ENCODE assay signal across 1 cellular context in the genomic region with DNA sequence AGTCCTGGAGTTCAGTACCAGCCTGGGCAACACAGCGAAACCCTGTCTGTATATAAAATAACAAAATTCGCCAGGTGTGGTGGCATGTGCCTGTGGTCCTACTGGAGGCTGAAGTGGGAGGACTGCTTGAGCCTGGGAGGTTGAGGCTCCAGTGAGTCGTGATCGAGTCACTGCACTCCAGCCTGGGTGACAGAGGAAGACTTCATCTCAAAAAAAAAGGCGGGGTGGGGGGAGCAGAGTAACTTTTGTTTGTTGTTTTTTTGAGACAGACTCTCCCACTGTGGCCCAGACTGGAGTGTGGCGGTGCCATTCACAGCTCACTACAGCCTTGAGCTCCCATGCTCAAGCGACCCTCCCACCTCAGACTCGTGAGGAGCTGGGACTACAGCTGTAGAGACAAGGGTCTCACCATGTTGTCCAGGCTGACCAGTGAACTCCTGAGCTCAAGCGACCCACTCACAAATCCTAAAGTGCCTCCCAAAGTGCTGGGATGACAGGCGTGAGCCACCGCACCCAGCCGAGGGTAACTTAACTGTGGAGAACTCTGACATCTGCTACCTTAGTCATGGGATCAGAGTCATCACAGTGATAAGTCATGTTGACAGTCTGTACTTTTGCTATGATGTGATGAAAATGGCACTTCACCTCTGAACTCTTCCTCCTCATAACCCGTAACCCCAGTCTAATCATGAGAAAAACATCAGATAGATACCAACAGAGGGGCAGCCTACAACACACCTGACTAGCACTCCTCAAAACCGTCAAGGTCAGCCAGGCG.
A peak's percentile ranks its signal among the peaks of the same experiment; 100 is the strongest.
TF ChIP-seq lines count a peak whose summit lies in the region.

No MANE protein-coding gene starts in this region.

TF ChIP-seq in K562, 482 proteins besides CTCF, POLR2A, EP300 and RAD21 (continued from another document and continues in another):
- no peak for TF ChIP-seq PTBP1 (IDR thresholded peaks at IDR 0.05; ENCODE audit: low read depth, low read length)
- no peak for TF ChIP-seq YY1 (IDR thresholded peaks at IDR 0.05; ENCODE audit: borderline replicate concordance in 1 of 3, control insufficient read depth in 1 of 3, extremely low read depth in 1 of 3, insufficient read depth in 3 of 3, insufficient read length in 1 of 3, insufficient replicate concordance in 2 of 3, low read depth in 1 of 3, low read length in 2 of 3)
- no peak for TF ChIP-seq SMARCE1 (IDR thresholded peaks at IDR 0.05)
- TF ChIP-seq CBFB (CRISPR knock-in tag; IDR thresholded peaks at IDR 0.05) = no peak
- TF ChIP-seq PHF21A (IDR thresholded peaks at IDR 0.05; ENCODE audit: borderline replicate concordance, low read depth) = no peak
- TF ChIP-seq MEF2A (IDR thresholded peaks at IDR 0.05; ENCODE audit: control insufficient read depth, low read depth, low read length) = no peak
- TF ChIP-seq, protein P1, sequence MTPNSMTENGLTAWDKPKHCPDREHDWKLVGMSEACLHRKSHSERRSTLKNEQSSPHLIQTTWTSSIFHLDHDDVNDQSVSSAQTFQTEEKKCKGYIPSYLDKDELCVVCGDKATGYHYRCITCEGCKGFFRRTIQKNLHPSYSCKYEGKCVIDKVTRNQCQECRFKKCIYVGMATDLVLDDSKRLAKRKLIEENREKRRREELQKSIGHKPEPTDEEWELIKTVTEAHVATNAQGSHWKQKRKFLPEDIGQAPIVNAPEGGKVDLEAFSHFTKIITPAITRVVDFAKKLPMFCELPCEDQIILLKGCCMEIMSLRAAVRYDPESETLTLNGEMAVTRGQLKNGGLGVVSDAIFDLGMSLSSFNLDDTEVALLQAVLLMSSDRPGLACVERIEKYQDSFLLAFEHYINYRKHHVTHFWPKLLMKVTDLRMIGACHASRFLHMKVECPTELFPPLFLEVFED (CRISPR knock-in tag; conservative IDR thresholded peaks at IDR 0.05) = no peak
- TF ChIP-seq, protein P2, sequence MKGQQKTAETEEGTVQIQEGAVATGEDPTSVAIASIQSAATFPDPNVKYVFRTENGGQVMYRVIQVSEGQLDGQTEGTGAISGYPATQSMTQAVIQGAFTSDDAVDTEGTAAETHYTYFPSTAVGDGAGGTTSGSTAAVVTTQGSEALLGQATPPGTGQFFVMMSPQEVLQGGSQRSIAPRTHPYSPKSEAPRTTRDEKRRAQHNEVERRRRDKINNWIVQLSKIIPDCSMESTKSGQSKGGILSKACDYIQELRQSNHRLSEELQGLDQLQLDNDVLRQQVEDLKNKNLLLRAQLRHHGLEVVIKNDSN (CRISPR knock-in tag; IDR thresholded peaks at IDR 0.05) = no peak
- TF ChIP-seq ETV5 (CRISPR knock-in tag; IDR thresholded peaks at IDR 0.05; ENCODE audit: low read depth) = no peak
- TF ChIP-seq OTX1 (CRISPR knock-in tag; IDR thresholded peaks at IDR 0.05) = no peak
- TF ChIP-seq SUPT5H (IDR thresholded peaks at IDR 0.05) = no peak
- TF ChIP-seq RBBP5 (IDR thresholded peaks at IDR 0.05; ENCODE audit: borderline replicate concordance, insufficient read depth, low read length, poor library complexity, severe bottlenecking) = no peak
- no peak for TF ChIP-seq ZNF239 (CRISPR knock-in tag; IDR thresholded peaks at IDR 0.05)
- no peak for TF ChIP-seq CBX1 (IDR thresholded peaks at IDR 0.05; ENCODE audit: low read depth)
- TF ChIP-seq FOXP1 (CRISPR knock-in tag; IDR thresholded peaks at IDR 0.05) = no peak
- TF ChIP-seq ZNF253 (CRISPR knock-in tag; conservative IDR thresholded peaks at IDR 0.05) = no peak
- TF ChIP-seq, protein P3, sequence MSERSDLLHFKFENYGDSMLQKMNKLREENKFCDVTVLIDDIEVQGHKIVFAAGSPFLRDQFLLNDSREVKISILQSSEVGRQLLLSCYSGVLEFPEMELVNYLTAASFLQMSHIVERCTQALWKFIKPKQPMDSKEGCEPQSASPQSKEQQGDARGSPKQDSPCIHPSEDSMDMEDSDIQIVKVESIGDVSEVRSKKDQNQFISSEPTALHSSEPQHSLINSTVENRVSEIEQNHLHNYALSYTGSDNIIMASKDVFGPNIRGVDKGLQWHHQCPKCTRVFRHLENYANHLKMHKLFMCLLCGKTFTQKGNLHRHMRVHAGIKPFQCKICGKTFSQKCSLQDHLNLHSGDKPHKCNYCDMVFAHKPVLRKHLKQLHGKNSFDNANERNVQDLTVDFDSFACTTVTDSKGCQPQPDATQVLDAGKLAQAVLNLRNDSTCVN (CRISPR knock-in tag; IDR thresholded peaks at IDR 0.05) = no peak
- no peak for TF ChIP-seq NCOR1 (IDR thresholded peaks at IDR 0.05)
- TF ChIP-seq TEAD2 (tag; IDR thresholded peaks at IDR 0.05) = no peak
- TF ChIP-seq, protein P4, sequence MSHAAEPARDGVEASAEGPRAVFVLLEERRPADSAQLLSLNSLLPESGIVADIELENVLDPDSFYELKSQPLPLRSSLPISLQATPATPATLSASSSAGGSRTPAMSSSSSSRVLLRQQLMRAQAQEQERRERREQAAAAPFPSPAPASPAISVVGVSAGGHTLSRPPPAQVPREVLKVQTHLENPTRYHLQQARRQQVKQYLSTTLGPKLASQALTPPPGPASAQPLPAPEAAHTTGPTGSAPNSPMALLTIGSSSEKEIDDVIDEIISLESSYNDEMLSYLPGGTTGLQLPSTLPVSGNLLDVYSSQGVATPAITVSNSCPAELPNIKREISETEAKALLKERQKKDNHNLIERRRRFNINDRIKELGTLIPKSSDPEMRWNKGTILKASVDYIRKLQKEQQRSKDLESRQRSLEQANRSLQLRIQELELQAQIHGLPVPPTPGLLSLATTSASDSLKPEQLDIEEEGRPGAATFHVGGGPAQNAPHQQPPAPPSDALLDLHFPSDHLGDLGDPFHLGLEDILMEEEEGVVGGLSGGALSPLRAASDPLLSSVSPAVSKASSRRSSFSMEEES (CRISPR knock-in tag; IDR thresholded peaks at IDR 0.05) = no peak
- TF ChIP-seq, protein P5, sequence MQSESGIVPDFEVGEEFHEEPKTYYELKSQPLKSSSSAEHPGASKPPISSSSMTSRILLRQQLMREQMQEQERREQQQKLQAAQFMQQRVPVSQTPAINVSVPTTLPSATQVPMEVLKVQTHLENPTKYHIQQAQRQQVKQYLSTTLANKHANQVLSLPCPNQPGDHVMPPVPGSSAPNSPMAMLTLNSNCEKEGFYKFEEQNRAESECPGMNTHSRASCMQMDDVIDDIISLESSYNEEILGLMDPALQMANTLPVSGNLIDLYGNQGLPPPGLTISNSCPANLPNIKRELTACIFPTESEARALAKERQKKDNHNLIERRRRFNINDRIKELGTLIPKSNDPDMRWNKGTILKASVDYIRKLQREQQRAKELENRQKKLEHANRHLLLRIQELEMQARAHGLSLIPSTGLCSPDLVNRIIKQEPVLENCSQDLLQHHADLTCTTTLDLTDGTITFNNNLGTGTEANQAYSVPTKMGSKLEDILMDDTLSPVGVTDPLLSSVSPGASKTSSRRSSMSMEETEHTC (IDR thresholded peaks at IDR 0.05) = no peak
- 0 out of 4 replicates have a peak, but pooled peaks of 1 of the 2 experiments have one; percentile 23 for TF ChIP-seq FOXK2 (conservative IDR thresholded peaks at IDR 0.05 in 1 of 2, IDR thresholded peaks at IDR 0.05 in 1 of 2; ENCODE audit: low read depth in 2 of 2)
- TF ChIP-seq JUND (IDR thresholded peaks at IDR 0.05; ENCODE audit: borderline replicate concordance, low read depth, low read length) = peak; percentile 21; the same call in 1 of the 2 replicates
- TF ChIP-seq JUND (tag; IDR thresholded peaks at IDR 0.05; ENCODE audit: borderline replicate concordance, low read depth, low read length) = no peak
- TF ChIP-seq, protein P6, sequence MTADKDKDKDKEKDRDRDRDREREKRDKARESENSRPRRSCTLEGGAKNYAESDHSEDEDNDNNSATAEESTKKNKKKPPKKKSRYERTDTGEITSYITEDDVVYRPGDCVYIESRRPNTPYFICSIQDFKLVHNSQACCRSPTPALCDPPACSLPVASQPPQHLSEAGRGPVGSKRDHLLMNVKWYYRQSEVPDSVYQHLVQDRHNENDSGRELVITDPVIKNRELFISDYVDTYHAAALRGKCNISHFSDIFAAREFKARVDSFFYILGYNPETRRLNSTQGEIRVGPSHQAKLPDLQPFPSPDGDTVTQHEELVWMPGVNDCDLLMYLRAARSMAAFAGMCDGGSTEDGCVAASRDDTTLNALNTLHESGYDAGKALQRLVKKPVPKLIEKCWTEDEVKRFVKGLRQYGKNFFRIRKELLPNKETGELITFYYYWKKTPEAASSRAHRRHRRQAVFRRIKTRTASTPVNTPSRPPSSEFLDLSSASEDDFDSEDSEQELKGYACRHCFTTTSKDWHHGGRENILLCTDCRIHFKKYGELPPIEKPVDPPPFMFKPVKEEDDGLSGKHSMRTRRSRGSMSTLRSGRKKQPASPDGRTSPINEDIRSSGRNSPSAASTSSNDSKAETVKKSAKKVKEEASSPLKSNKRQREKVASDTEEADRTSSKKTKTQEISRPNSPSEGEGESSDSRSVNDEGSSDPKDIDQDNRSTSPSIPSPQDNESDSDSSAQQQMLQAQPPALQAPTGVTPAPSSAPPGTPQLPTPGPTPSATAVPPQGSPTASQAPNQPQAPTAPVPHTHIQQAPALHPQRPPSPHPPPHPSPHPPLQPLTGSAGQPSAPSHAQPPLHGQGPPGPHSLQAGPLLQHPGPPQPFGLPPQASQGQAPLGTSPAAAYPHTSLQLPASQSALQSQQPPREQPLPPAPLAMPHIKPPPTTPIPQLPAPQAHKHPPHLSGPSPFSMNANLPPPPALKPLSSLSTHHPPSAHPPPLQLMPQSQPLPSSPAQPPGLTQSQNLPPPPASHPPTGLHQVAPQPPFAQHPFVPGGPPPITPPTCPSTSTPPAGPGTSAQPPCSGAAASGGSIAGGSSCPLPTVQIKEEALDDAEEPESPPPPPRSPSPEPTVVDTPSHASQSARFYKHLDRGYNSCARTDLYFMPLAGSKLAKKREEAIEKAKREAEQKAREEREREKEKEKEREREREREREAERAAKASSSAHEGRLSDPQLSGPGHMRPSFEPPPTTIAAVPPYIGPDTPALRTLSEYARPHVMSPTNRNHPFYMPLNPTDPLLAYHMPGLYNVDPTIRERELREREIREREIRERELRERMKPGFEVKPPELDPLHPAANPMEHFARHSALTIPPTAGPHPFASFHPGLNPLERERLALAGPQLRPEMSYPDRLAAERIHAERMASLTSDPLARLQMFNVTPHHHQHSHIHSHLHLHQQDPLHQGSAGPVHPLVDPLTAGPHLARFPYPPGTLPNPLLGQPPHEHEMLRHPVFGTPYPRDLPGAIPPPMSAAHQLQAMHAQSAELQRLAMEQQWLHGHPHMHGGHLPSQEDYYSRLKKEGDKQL (CRISPR knock-in tag; IDR thresholded peaks at IDR 0.05; ENCODE audit: borderline replicate concordance) = no peak
- TF ChIP-seq L3MBTL2 (IDR thresholded peaks at IDR 0.05) = no peak
- TF ChIP-seq EZH2 (IDR thresholded peaks at IDR 0.05; ENCODE audit: borderline replicate concordance, low read depth, low read length) = no peak
- TF ChIP-seq TARDBP (IDR thresholded peaks at IDR 0.05) = no peak
- TF ChIP-seq ZNF184 (CRISPR knock-in tag; IDR thresholded peaks at IDR 0.05) = no peak
- TF ChIP-seq, protein P7, sequence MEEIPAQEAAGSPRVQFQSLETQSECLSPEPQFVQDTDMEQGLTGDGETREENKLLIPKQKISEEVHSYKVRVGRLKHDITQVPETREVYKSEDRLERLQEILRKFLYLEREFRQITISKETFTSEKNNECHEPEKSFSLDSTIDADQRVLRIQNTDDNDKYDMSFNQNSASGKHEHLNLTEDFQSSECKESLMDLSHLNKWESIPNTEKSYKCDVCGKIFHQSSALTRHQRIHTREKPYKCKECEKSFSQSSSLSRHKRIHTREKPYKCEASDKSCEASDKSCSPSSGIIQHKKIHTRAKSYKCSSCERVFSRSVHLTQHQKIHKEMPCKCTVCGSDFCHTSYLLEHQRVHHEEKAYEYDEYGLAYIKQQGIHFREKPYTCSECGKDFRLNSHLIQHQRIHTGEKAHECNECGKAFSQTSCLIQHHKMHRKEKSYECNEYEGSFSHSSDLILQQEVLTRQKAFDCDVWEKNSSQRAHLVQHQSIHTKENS (CRISPR knock-in tag; IDR thresholded peaks at IDR 0.05) = no peak
- TF ChIP-seq NR2C1 (IDR thresholded peaks at IDR 0.05) = peak; percentile 42; the same call in 1 of the 2 replicates
- TF ChIP-seq NR2C1 (tag; IDR thresholded peaks at IDR 0.05) = peak; percentile 83
- TF ChIP-seq, protein P8, sequence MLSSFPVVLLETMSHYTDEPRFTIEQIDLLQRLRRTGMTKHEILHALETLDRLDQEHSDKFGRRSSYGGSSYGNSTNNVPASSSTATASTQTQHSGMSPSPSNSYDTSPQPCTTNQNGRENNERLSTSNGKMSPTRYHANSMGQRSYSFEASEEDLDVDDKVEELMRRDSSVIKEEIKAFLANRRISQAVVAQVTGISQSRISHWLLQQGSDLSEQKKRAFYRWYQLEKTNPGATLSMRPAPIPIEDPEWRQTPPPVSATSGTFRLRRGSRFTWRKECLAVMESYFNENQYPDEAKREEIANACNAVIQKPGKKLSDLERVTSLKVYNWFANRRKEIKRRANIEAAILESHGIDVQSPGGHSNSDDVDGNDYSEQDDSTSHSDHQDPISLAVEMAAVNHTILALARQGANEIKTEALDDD (IDR thresholded peaks at IDR 0.05) = no peak
- no peak for TF ChIP-seq ZNF23 (CRISPR knock-in tag; IDR thresholded peaks at IDR 0.05)
- TF ChIP-seq, protein P9, sequence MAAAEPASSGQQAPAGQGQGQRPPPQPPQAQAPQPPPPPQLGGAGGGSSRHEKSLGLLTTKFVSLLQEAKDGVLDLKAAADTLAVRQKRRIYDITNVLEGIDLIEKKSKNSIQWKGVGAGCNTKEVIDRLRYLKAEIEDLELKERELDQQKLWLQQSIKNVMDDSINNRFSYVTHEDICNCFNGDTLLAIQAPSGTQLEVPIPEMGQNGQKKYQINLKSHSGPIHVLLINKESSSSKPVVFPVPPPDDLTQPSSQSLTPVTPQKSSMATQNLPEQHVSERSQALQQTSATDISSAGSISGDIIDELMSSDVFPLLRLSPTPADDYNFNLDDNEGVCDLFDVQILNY (CRISPR knock-in tag; IDR thresholded peaks at IDR 0.05) = no peak
- no peak for TF ChIP-seq FOXA1 (IDR thresholded peaks at IDR 0.05; ENCODE audit: borderline replicate concordance)
- no peak for TF ChIP-seq NCOA2 (IDR thresholded peaks at IDR 0.05; ENCODE audit: partially characterized antibody in 2 of 2)
- TF ChIP-seq PYGO2 (tag; IDR thresholded peaks at IDR 0.05) = no peak
- TF ChIP-seq ZNF785 (CRISPR knock-in tag; IDR thresholded peaks at IDR 0.05) = no peak
- no peak for TF ChIP-seq NR1H2 (CRISPR knock-in tag; IDR thresholded peaks at IDR 0.05)
- peak; percentile 47 for TF ChIP-seq CBFA2T3 (IDR thresholded peaks at IDR 0.05)
- no peak for TF ChIP-seq PCBP2 (IDR thresholded peaks at IDR 0.05; ENCODE audit: low read depth, low read length, poor library complexity, severe bottlenecking)
- TF ChIP-seq ZNF165 (CRISPR knock-in tag; IDR thresholded peaks at IDR 0.05; ENCODE audit: borderline replicate concordance) = no peak
- TF ChIP-seq SMARCA5 (IDR thresholded peaks at IDR 0.05) = no peak
